Comparison of ENCODE assay signal across 15 cellular contexts in the genomic region with DNA sequence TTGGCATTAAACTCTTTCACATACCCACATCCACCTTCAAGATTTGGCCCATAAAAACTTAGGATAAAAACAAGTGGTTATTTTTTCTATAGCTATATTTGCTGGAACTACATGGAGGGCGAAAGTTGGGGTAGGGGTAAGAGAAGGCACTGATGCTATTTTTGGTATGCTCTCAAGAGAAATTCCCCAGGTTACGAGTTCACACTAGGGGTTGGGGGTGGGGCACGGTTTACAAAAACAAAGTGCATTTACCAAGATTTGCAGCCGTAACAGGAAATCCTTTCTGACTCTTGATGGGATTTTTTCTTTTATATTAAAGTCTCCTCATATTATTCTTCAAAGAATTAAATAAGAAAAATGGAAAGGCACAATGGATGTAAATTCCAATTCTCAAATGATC. TPM values are rescaled to one million over a fixed set of nuclear protein-coding genes. Genes with fewer than 3 reads are reported as not detected.
DNase-seq lines count a peak whose midpoint lies in the region; ATAC-seq and TF ChIP-seq lines count a peak whose summit lies in the region.
"Had no signal": no experiment of that assay in that cellular context is flagged by ENCODE, and none has a peak within 500 bp of the region (broad histone marks: within the 10 kb centered on the region; RNA-seq: fewer than 3 reads in every experiment).

No MANE protein-coding gene starts in this region.

- H3K4me3 Mint-ChIP-seq in activated naive CD4-positive, alpha-beta T cell treated with anti-CD3 and anti-CD28 coated beads, Interleukin-2, amount 50 U/mL, for 24 hours, result peak overlapping the region; percentile 15
- H3K4me3 Mint-ChIP-seq in endodermal cell, result no peak overlapping the region
- no peak overlapping the region for H3K4me3 Mint-ChIP-seq in chondrocyte (ENCODE audit: unreplicated experiment)
- H3K4me3 Mint-ChIP-seq: H9 had no signal

- H4K20me1 ChIP-seq in smooth muscle cell (ENCODE audit: low read depth) (peaks cover 100% of the 10 kb centered on the region), OCI-LY7 (ENCODE audit: insufficient read depth, low read length) (no peaks in the 10 kb centered on the region)

- peak overlapping the region; percentile 31 for H3K27ac Mint-ChIP-seq in activated naive CD4-positive, alpha-beta T cell treated with anti-CD3 and anti-CD28 coated beads, Interleukin-2, amount 50 U/mL, for 24 hours
- no peak overlapping the region for H3K27ac Mint-ChIP-seq in endodermal cell
- no peak overlapping the region for H3K27ac Mint-ChIP-seq in chondrocyte (ENCODE audit: unreplicated experiment)

- H2AFZ ChIP-seq in smooth muscle cell (ENCODE audit: low read depth) (no peak overlapping the region), OCI-LY7 (ENCODE audit: low read length) (no peak overlapping the region)

- no peaks in the 10 kb centered on the region for H3K9me2 ChIP-seq in OCI-LY7 (ENCODE audit: insufficient read depth, low read length)

- intact Hi-C loops in OCI-LY7 (cut with micrococcal nuclease; ENCODE audit: unreplicated experiment), result no loop called here

- 53 to 65% methylated on average over 3 to 4 of the region's 4 CpGs for WGBS in endodermal cell (ENCODE audit: insufficient coverage in 1 of 2, insufficient read length in 1 of 2), 2 experiments
- 59% methylated on average over 4 of the region's 4 CpGs for WGBS in smooth muscle cell (ENCODE audit: low lambda C conversion rate)

- CTCF ChIA-PET in OCI-LY7 (lab: Charles Lee; ENCODE audit: unreplicated experiment), result no interaction called here

- no peak for DNase-seq in activated naive CD4-positive, alpha-beta T cell treated with Interleukin-2 at 50 U/mL for 16 hours
- DNase-seq in endodermal cell (no peak), smooth muscle cell (lab: John Stamatoyannopoulos, UW; ENCODE audit: unreplicated experiment) (no peak), OCI-LY7 (ENCODE audit: low spot score) (no peak), chondrocyte (ENCODE audit: low spot score) (no peak)
- DNase-seq: BE2C, DMS53, GF-D8, H9, IMR-90, KBM-7 had no signal

- H3K27me3 Mint-ChIP-seq in activated naive CD4-positive, alpha-beta T cell treated with anti-CD3 and anti-CD28 coated beads, Interleukin-2, amount 50 U/mL, for 24 hours, result peaks cover 2% of the 10 kb centered on the region
- H3K27me3 Mint-ChIP-seq in endodermal cell (ENCODE audit: insufficient read depth) (no peaks in the 10 kb centered on the region), chondrocyte (ENCODE audit: low read depth) (no peaks in the 10 kb centered on the region)

- H3K27ac ChIP-seq in HUES48 (ENCODE audit: low read depth, low read length) (no peak overlapping the region), endodermal cell (ENCODE audit: low read depth, low read length) (no peak overlapping the region), smooth muscle cell (ENCODE audit: low read depth) (no peak overlapping the region), OCI-LY7 (ENCODE audit: low read depth, low read length, poor library complexity, severe bottlenecking) (no peak overlapping the region)
- H3K27ac ChIP-seq: HL-60 had no signal

- peaks cover 18% of the 10 kb centered on the region for H3K4me1 ChIP-seq in HUES48 (ENCODE audit: control insufficient read depth, insufficient read depth, low read length)
- peaks cover 16% of the 10 kb centered on the region for H3K4me1 ChIP-seq in endodermal cell (ENCODE audit: control insufficient read depth, insufficient read depth, low read length)
- H3K4me1 ChIP-seq in smooth muscle cell (ENCODE audit: low read depth), result peaks cover 12% of the 10 kb centered on the region
- no peaks in the 10 kb centered on the region for H3K4me1 ChIP-seq in OCI-LY7 (ENCODE audit: insufficient read depth, low read length, poor library complexity, severe bottlenecking)
- H3K4me1 ChIP-seq: BE2C had no signal

- TF ChIP-seq CTCF in endodermal cell (conservative IDR thresholded peaks at IDR 0.05) (no peak), smooth muscle cell (IDR thresholded peaks at IDR 0.05; ENCODE audit: borderline replicate concordance, insufficient read depth, poor library complexity, severe bottlenecking) (no peak), OCI-LY7 (conservative IDR thresholded peaks at IDR 0.05; ENCODE audit: low read length) (no peak), chondrocyte (IDR thresholded peaks at IDR 0.05) (no peak)

- no peaks in the 10 kb centered on the region for H3K9me3 Mint-ChIP-seq in activated naive CD4-positive, alpha-beta T cell treated with anti-CD3 and anti-CD28 coated beads, Interleukin-2, amount 50 U/mL, for 24 hours
- no peaks in the 10 kb centered on the region for H3K9me3 Mint-ChIP-seq in endodermal cell
- no peaks in the 10 kb centered on the region for H3K9me3 Mint-ChIP-seq in chondrocyte (ENCODE audit: low read depth)
- H3K9me3 Mint-ChIP-seq: H9 had no signal

- H3K79me2 ChIP-seq in smooth muscle cell (ENCODE audit: low read depth) (peaks cover 100% of the 10 kb centered on the region), OCI-LY7 (ENCODE audit: insufficient read depth, low read depth, low read length) (no peaks in the 10 kb centered on the region)

- POLR2A ChIA-PET in OCI-LY7 (lab: Charles Lee), result interaction anchor here (0.6 kb wide), 1 partner anchor 19 kb away, joined by 3 read pairs; no protein-coding TSS in a partner anchor

- H3K27me3 ChIP-seq in HUES48 (ENCODE audit: control insufficient read depth, insufficient read depth, low read length), result peaks cover 8% of the 10 kb centered on the region
- H3K27me3 ChIP-seq in endodermal cell (ENCODE audit: control insufficient read depth, insufficient read depth, low read length, poor library complexity, severe bottlenecking), result no peaks in the 10 kb centered on the region
- no peaks in the 10 kb centered on the region for H3K27me3 ChIP-seq in smooth muscle cell (ENCODE audit: low read depth)

- ATAC-seq in GM21528 (IDR thresholded peaks at IDR 0.05; ENCODE audit: low FRiP score, unreplicated experiment), result no peak

- H3K36me3 Mint-ChIP-seq in activated naive CD4-positive, alpha-beta T cell treated with anti-CD3 and anti-CD28 coated beads, Interleukin-2, amount 50 U/mL, for 24 hours, result peaks cover 3% of the 10 kb centered on the region
- H3K36me3 Mint-ChIP-seq in endodermal cell (ENCODE audit: low read depth) (peaks cover 39% of the 10 kb centered on the region), chondrocyte (ENCODE audit: low read depth) (no peaks in the 10 kb centered on the region)

- H3K36me3 ChIP-seq in HUES48 (ENCODE audit: control insufficient read depth, insufficient read depth, low read length), result no peaks in the 10 kb centered on the region
- H3K36me3 ChIP-seq in endodermal cell (ENCODE audit: control insufficient read depth, insufficient read depth, low read length), result peaks cover 84% of the 10 kb centered on the region
- no peaks in the 10 kb centered on the region for H3K36me3 ChIP-seq in smooth muscle cell (ENCODE audit: low read depth)
- no peaks in the 10 kb centered on the region for H3K36me3 ChIP-seq in OCI-LY7 (ENCODE audit: insufficient read depth, low read length)
- H3K36me3 ChIP-seq: BE2C had no signal

- H3K4me3 ChIP-seq in HUES48 (ENCODE audit: low read depth, low read length) (peak overlapping the region; percentile 38; the same call in 1 of the 2 replicates), endodermal cell (ENCODE audit: low read length) (peak overlapping the region; percentile 51), smooth muscle cell (no peak overlapping the region), OCI-LY7 (ENCODE audit: low read depth, low read length, poor library complexity, severe bottlenecking) (no peak overlapping the region)

- H3K4me1 Mint-ChIP-seq in activated naive CD4-positive, alpha-beta T cell treated with anti-CD3 and anti-CD28 coated beads, Interleukin-2, amount 50 U/mL, for 24 hours, result peaks cover 51% of the 10 kb centered on the region
- H3K4me1 Mint-ChIP-seq in endodermal cell (peaks cover 48% of the 10 kb centered on the region), chondrocyte (ENCODE audit: low read depth) (peaks cover 8% of the 10 kb centered on the region)

- no TSS peak for BruUV-seq in OCI-LY7 (replicated peaks; lab: Mats Ljungman, UMichigan)

- H3K4me2 ChIP-seq in smooth muscle cell (peak overlapping the region; percentile 16), OCI-LY7 (ENCODE audit: low read length) (no peak overlapping the region)

- H3K9me3 ChIP-seq in HUES48 (ENCODE audit: control insufficient read depth, insufficient read depth, low read length) (no peaks in the 10 kb centered on the region), endodermal cell (ENCODE audit: control insufficient read depth, low read length) (no peaks in the 10 kb centered on the region), smooth muscle cell (replicated peaks; ENCODE audit: low read depth) (no peaks in the 10 kb centered on the region), OCI-LY7 (ENCODE audit: low read length) (no peaks in the 10 kb centered on the region)
- H3K9me3 ChIP-seq: BE2C had no signal

- H3K9ac ChIP-seq in HUES48 (ENCODE audit: low read depth, low read length), result no peak overlapping the region
- H3K9ac ChIP-seq in endodermal cell (ENCODE audit: extremely low read depth, low read length, poor library complexity, severe bottlenecking), result no peak overlapping the region
- no peak overlapping the region for H3K9ac ChIP-seq in smooth muscle cell (ENCODE audit: low read depth)

- H3F3A ChIP-seq in smooth muscle cell (ENCODE audit: low read depth), result no peaks in the 10 kb centered on the region

RNA-seq across cellular contexts. Expression of a gene that starts 6.8 kb away (rescaled TPM):
- total RNA-seq in endodermal cell, result 100 to 1,000 TPM; 257 to 386 TPM
- 226 TPM for polyA plus RNA-seq in endodermal cell (2013, experiment 1 of 2)
- polyA plus RNA-seq in endodermal cell (2013, experiment 2 of 2), result 288 TPM
- total RNA-seq in smooth muscle cell, result 2,183 and 2,362 TPM in 2 replicates
- 2,391 and 3,094 TPM in 2 replicates for polyA plus RNA-seq in smooth muscle cell
- not detected in 2 replicates for total RNA-seq in OCI-LY7 (2014; rRNA removed; shearing (Covaris generic))
- 0.24 TPM in 1 of 2 replicates, not detected in the other for total RNA-seq in OCI-LY7 (2022)
- total RNA-seq in chondrocyte, result 46.9 to 61.0 TPM (median 48.4 TPM) in 3 replicates

Comparison
In these comparisons a context has a peak if more than half of its experiments do, and no peak if none do; other contexts are left out.
1. H3K4me3 ChIP-seq: peak in HUES48 (single experiment) and endodermal cell (single experiment); none in smooth muscle cell (single experiment) and OCI-LY7 (single experiment).
2. RNA of a gene that starts 6.8 kb away (total RNA-seq): 2,183 to 2,362 TPM in smooth muscle cell, 257 to 386 TPM in endodermal cell and 46.9 to 61.0 TPM in chondrocyte; 0.24 TPM in OCI-LY7; every median in the first group is over 10 times any median in the second.